Comparison of ENCODE assay signal across 23 cellular contexts in the genomic region with DNA sequence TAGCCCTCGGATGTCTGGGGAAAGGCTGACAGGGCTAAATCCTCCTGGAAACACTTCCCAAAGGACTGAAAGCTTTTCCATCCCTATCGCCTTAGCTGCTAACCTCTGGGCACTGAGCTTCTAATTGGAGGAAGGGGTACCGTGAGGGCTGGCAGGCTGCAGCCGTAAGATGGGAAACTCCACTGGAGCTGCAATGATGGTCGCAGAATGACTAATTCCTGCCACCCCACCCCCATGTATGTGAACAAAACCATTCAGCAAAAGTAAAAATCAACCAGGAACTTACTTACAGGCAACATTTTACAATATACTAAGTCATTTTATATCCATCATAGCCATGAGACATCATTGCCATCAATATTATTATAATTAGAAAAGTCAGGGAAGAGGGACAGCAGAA.
DNase-seq lines count a peak whose midpoint lies in the region; ATAC-seq and TF ChIP-seq lines count a peak whose summit lies in the region.
"Had no signal": no experiment of that assay in that cellular context is flagged by ENCODE, and none has a peak within 500 bp of the region (broad histone marks: within the 10 kb centered on the region; RNA-seq: fewer than 3 reads in every experiment).

No MANE protein-coding gene starts in this region.

- H3K4me3 Mint-ChIP-seq in MCF 10A (ENCODE audit: unreplicated experiment), result no peak overlapping the region
- H3K4me3 Mint-ChIP-seq: CD8-positive, alpha-beta T cell; HFFc6 had no signal

- H4K20me1 ChIP-seq in mammary epithelial cell (ENCODE audit: insufficient read depth, low read length) (no peaks in the 10 kb centered on the region), OCI-LY3 (ENCODE audit: insufficient read depth, low read length) (no peaks in the 10 kb centered on the region)
- H4K20me1 ChIP-seq: BLaER1 treated with 17β-estradiol and CSF1 and Interleukin-3, amounts not matched to agents 10 nM and 100 nM had no signal

- WGBS in mammary epithelial cell (ENCODE audit: low coverage, missing lambda C conversion rate), result 86% methylated on average over 5 of the region's 5 CpGs

- H2AFZ ChIP-seq in mammary epithelial cell (ENCODE audit: low read depth, low read length) (no peak overlapping the region), OCI-LY3 (ENCODE audit: low read depth, low read length) (no peak overlapping the region)
- H2AFZ ChIP-seq: GM23248 had no signal

- no peaks in the 10 kb centered on the region for H3K27me3 ChIP-seq in mammary epithelial cell (ENCODE audit: insufficient read depth, low read length)
- peaks cover 32% of the 10 kb centered on the region; the same call in 1 of the 2 replicates for H3K27me3 ChIP-seq in OCI-LY3 (ENCODE audit: low read depth, low read length)
- H3K27me3 ChIP-seq: BLaER1 treated with 17β-estradiol and CSF1 and Interleukin-3, amounts not matched to agents 10 nM and 100 nM had no signal

- H3K36me3 ChIP-seq in mammary epithelial cell (ENCODE audit: insufficient read depth, low read length) (no peaks in the 10 kb centered on the region), OCI-LY3 (replicated peaks; ENCODE audit: low read depth, low read length) (no peaks in the 10 kb centered on the region)
- H3K36me3 ChIP-seq: BLaER1 treated with 17β-estradiol and CSF1 and Interleukin-3, amounts not matched to agents 10 nM and 100 nM; HAP-1; SJSA1 had no signal

- no peaks in the 10 kb centered on the region for H3K9me3 ChIP-seq in mammary epithelial cell (replicated peaks; ENCODE audit: insufficient read depth, low read length)
- H3K9me3 ChIP-seq in OCI-LY3 (ENCODE audit: insufficient read depth, low read length), result no peaks in the 10 kb centered on the region
- H3K9me3 ChIP-seq: A549; BLaER1 treated with 17β-estradiol and CSF1 and Interleukin-3, amounts not matched to agents 10 nM and 100 nM; Caco-2; HAP-1; SJSA1 had no signal

- BruUV-seq in mammary epithelial cell (replicated peaks; lab: Mats Ljungman, UMichigan), result no TSS peak
- BruUV-seq in MCF 10A (replicated peaks; lab: Mats Ljungman, UMichigan), result no TSS peak

- no peaks in the 10 kb centered on the region for H3K4me1 Mint-ChIP-seq in MCF 10A (ENCODE audit: insufficient read depth, unreplicated experiment)

- in situ Hi-C loops in mammary epithelial cell (cut with MboI; ENCODE audit: low sequenced_read_pairs in 2 of 2), result no loop called here

- no peak overlapping the region for H3K27ac Mint-ChIP-seq in MCF 10A (ENCODE audit: low read depth, unreplicated experiment)
- H3K27ac Mint-ChIP-seq: CD8-positive, alpha-beta T cell; HFFc6 had no signal

- H3K9ac ChIP-seq in mammary epithelial cell (ENCODE audit: insufficient read depth, low read length) (no peak overlapping the region), OCI-LY3 (ENCODE audit: low read length) (no peak overlapping the region)
- H3K9ac ChIP-seq: BLaER1 treated with 17β-estradiol and CSF1 and Interleukin-3, amounts not matched to agents 10 nM and 100 nM; GM23248 had no signal

- H3K27me3 Mint-ChIP-seq in MCF 10A (ENCODE audit: insufficient read depth, unreplicated experiment), result no peaks in the 10 kb centered on the region

- CTCF ChIA-PET in mammary epithelial cell (lab: Charles Lee; ENCODE audit: low non-redundant PET), result no interaction called here
- CTCF ChIA-PET in MCF 10A (lab: Yijun Ruan, JAX), result interaction anchor here (0.7 kb wide), 2 partner anchors 114 to 418 kb away, joined by 3 read pairs; no protein-coding TSS in a partner anchor

- peak; percentile 74 for ATAC-seq in GM18868 (IDR thresholded peaks at IDR 0.05; ENCODE audit: unreplicated experiment)
- no peak for ATAC-seq in GM21825 (IDR thresholded peaks at IDR 0.05; ENCODE audit: unreplicated experiment)
- no peak for ATAC-seq in GM18870 (IDR thresholded peaks at IDR 0.05; ENCODE audit: unreplicated experiment)
- ATAC-seq: A549; CD8-positive, alpha-beta T cell had no signal

- DNase-seq in mammary epithelial cell (peak; percentile 9), MCF 10A (ENCODE audit: unreplicated experiment) (no peak), epidermal melanocyte (ENCODE audit: insufficient read length, low spot score) (no peak)
- DNase-seq: AML-193; Caco-2; CD8-positive, alpha-beta T cell; GM23248; HFFc6; KBM-7; MM.1S; NCI-H2029 treated with DMSO at 0.1 percent for 48 hours; NCI-H446 treated with DMSO at 0.1 percent for 48 hours; NCI-H526; Right ventricle myocardium superior; RPMI8226 had no signal

- intact Hi-C loops in mammary epithelial cell (cut with micrococcal nuclease), result no loop called here
- intact Hi-C loops in MCF 10A (cut with micrococcal nuclease), result no loop called here

- TF ChIP-seq CTCF in mammary epithelial cell (conservative IDR thresholded peaks at IDR 0.05 in 1 of 2, IDR thresholded peaks at IDR 0.05 in 1 of 2; ENCODE audit: extremely low read depth in 1 of 2, insufficient read depth in 1 of 2, low read depth in 1 of 2, low read length in 2 of 2), result no peak
- no peak for TF ChIP-seq CTCF in MCF 10A (IDR thresholded peaks at IDR 0.05; ENCODE audit: unreplicated experiment)
- TF ChIP-seq CTCF in OCI-LY3 (IDR thresholded peaks at IDR 0.05; ENCODE audit: low read depth, low read length), result no peak

- no peaks in the 10 kb centered on the region for H3K9me3 Mint-ChIP-seq in MCF 10A (ENCODE audit: unreplicated experiment)
- H3K9me3 Mint-ChIP-seq: CD8-positive, alpha-beta T cell; HFFc6 had no signal

- H3K79me2 ChIP-seq in mammary epithelial cell (ENCODE audit: insufficient read depth, low read length), result no peaks in the 10 kb centered on the region
- H3K79me2 ChIP-seq in OCI-LY3 (ENCODE audit: low read length), result no peaks in the 10 kb centered on the region

- H3K4me2 ChIP-seq in mammary epithelial cell (ENCODE audit: insufficient read depth, low read depth, low read length) (no peak overlapping the region), OCI-LY3 (ENCODE audit: low read length) (peak overlapping the region; percentile 24)
- H3K4me2 ChIP-seq: A549; BLaER1 treated with 17β-estradiol and CSF1 and Interleukin-3, amounts not matched to agents 10 nM and 100 nM had no signal

- dilution Hi-C loops in mammary epithelial cell (cut with HindIII; ENCODE audit: low sequenced_read_pairs), result no loop called here

- H3K4me3 ChIP-seq in mammary epithelial cell (replicated peaks in 1 of 3; ENCODE audit: insufficient read depth in 1 of 3, low read depth in 2 of 3, low read length in 3 of 3) (no peak overlapping the region), OCI-LY3 (ENCODE audit: low read length) (no peak overlapping the region)
- H3K4me3 ChIP-seq: A549; BLaER1 treated with 17β-estradiol and CSF1 and Interleukin-3, amounts not matched to agents 10 nM and 100 nM; GM23248; HAP-1; SJSA1 had no signal

- H3K36me3 Mint-ChIP-seq in MCF 10A (ENCODE audit: insufficient read depth, unreplicated experiment), result no peaks in the 10 kb centered on the region
- H3K36me3 Mint-ChIP-seq: CD8-positive, alpha-beta T cell had no signal

- POLR2A ChIA-PET in MCF 10A (lab: Yijun Ruan, JAX), result interaction anchor here (0.6 kb wide), 1 partner anchor 10 kb away, joined by 3 read pairs; no protein-coding TSS in a partner anchor

- no peak overlapping the region for H3K27ac ChIP-seq in mammary epithelial cell (ENCODE audit: insufficient read depth, low read depth, low read length)
- no peak overlapping the region for H3K27ac ChIP-seq in OCI-LY3 (ENCODE audit: low read length)
- H3K27ac ChIP-seq: A549; BLaER1 treated with 17β-estradiol and CSF1 and Interleukin-3, amounts not matched to agents 10 nM and 100 nM; GM23248; SJSA1 had no signal

- H3K4me1 ChIP-seq in mammary epithelial cell (ENCODE audit: insufficient read depth, low read length) (no peaks in the 10 kb centered on the region), OCI-LY3 (ENCODE audit: low read length) (peaks cover 10% of the 10 kb centered on the region)
- H3K4me1 ChIP-seq: A549; BLaER1 treated with 17β-estradiol and CSF1 and Interleukin-3, amounts not matched to agents 10 nM and 100 nM; Caco-2; HAP-1; SJSA1 had no signal
